ENCODE assay signal across 9 cellular contexts in the genomic region with DNA sequence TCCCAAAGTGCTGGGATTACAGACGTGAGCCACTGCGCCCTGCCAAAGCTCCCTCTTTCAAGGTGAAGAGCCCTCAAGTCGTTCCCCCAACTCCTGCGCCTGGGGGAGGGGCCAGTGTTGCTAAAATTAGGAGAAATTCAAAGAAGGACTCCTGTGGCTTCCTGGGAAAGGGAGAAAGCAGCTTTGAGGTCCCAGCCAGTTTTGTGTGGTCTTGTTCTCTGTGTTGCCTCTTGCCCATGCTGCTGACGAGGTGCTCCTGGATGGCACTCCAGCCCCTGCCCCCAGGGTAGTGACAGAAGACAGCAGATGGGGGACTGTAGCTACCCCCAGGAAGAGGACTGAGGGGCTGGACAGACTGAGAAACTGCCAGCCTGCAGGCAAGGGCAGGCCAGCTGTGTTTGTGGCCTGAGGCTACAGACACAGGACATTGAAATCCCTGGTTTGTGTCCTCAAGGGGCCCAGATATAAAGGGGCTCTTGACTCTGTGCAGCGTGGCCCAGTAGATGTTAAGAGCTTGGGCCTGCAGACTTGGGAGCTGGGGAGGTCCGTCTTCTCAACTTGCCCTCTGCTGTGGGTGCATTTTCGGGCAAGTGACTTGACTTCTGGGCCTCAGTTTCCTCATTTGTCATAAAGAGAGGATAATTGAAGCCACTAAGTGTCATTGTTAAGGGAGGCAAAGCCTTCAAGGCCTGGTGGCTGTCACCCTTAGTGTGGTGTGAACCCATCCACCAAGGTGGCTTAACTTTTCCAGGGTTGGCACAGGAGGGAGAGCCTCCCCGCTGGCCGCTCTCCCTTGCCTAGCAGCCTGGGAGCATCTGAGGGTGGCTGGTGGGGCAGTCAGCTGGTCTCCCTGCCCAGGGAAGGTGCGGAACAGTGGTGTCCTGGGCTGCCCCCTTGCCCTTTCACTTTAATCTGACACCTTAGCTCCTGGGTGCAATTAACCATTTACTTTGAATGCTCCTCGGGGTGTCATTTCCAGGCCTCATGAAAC. TPM values are rescaled to one million over a fixed set of nuclear protein-coding genes. Genes with fewer than 3 reads are reported as not detected.
DNase-seq lines count a peak whose midpoint lies in the region; ATAC-seq and TF ChIP-seq lines count a peak whose summit lies in the region.
"Had no signal": no experiment of that assay in that cellular context is flagged by ENCODE, and none has a peak within 500 bp of the region (broad histone marks: within the 10 kb centered on the region; RNA-seq: fewer than 3 reads in every experiment).

No MANE protein-coding gene starts in this region.

- H3K4me1 ChIP-seq in heart left ventricle (peaks cover 14 to 76% (median 68%) of the 10 kb centered on the region in 12 donors), lung (ENCODE audit: control insufficient read depth in 2 of 2, insufficient read depth in 2 of 2, low read length in 2 of 2) (peaks cover 30 to 42% of the 10 kb centered on the region in 2 donors)

- H3K36me3 ChIP-seq in heart left ventricle (peaks cover 0 to 25% (median 14%) of the 10 kb centered on the region in 9 donors), lung (ENCODE audit: control insufficient read depth in 2 of 2, insufficient read depth in 2 of 2, low read length in 2 of 2) (peaks cover 0 to 12% of the 10 kb centered on the region in 2 donors)

- DNase-seq in heart left ventricle (peak in 1 of 5 donors; percentile 39), Right ventricle myocardium superior (no peak), lung (ENCODE audit: low spot score) (no peak), type B pancreatic cell (ENCODE audit: extremely low spot score, unreplicated experiment) (no peak), NCI-H2081 (lab: John Stamatoyannopoulos, UW) (no peak), AG08396 (ENCODE audit: low spot score) (no peak)
- DNase-seq in activated T-cell treated with anti-CD3 and anti-CD28 coated beads, Interleukin-2, amount 50 U/mL, for 48 hours = peak; percentile 50
- DNase-seq: NCI-H2029 had no signal

- TF ChIP-seq POLR2A in heart left ventricle (IDR thresholded peaks at IDR 0.05) = no peak

- ATAC-seq in heart left ventricle (no peak), Right ventricle myocardium superior (ENCODE audit: poor library complexity) (no peak), lung (ENCODE audit: insufficient read depth, low FRiP score) (no peak), GM18907 (IDR thresholded peaks at IDR 0.05; ENCODE audit: unreplicated experiment) (no peak)

- peak overlapping the region; percentile 82 for H3K27ac Mint-ChIP-seq in type B pancreatic cell

- H3K9me3 ChIP-seq in heart left ventricle (no peaks in the 10 kb centered on the region), lung (ENCODE audit: control insufficient read depth in 2 of 2, insufficient read depth in 1 of 2, low read length in 1 of 2) (no peaks in the 10 kb centered on the region)

- intact Hi-C loops in heart left ventricle (cut with DNase I) = loop anchor here in 1 of 10 donors (5.0 kb wide), 1 partner anchor 72 kb away; no protein-coding TSS in a partner anchor
- intact Hi-C loops in Right ventricle myocardium superior (cut with DNase I) = no loop called here

- peaks cover 18% of the 10 kb centered on the region for H3K4me1 Mint-ChIP-seq in type B pancreatic cell (ENCODE audit: unreplicated experiment)

- H3K4me3 ChIP-seq in heart left ventricle (peak overlapping the region in 1 of 12 donors; percentile 92), lung (no peak overlapping the region)

- H3K4me3 Mint-ChIP-seq in type B pancreatic cell = peak overlapping the region; percentile 17

- H3K27me3 Mint-ChIP-seq in type B pancreatic cell = no peaks in the 10 kb centered on the region

- peaks cover 6% of the 10 kb centered on the region for H3K36me3 Mint-ChIP-seq in type B pancreatic cell

- H3K9me3 Mint-ChIP-seq in type B pancreatic cell = no peaks in the 10 kb centered on the region

- TF ChIP-seq CTCF in heart left ventricle (IDR thresholded peaks at IDR 0.05) (no peak), lung (IDR thresholded peaks at IDR 0.05; ENCODE audit: control extremely low read depth, extremely low read depth) (no peak), type B pancreatic cell (conservative IDR thresholded peaks at IDR 0.05) (no peak)

- H3K27me3 ChIP-seq in heart left ventricle (no peaks in the 10 kb centered on the region), lung (ENCODE audit: control insufficient read depth, insufficient read depth) (no peaks in the 10 kb centered on the region)

- 51 to 56% (median 53%) methylated on average over 12 of the region's 12 CpGs for WGBS in heart left ventricle, 4 donors
- 73 to 74% methylated on average over 12 of the region's 12 CpGs for WGBS in lung, 2 donors

- peak overlapping the region; percentile 30 to 98 (median 91) for H3K27ac ChIP-seq in heart left ventricle
- peak overlapping the region; percentile 34 to 36 for H3K27ac ChIP-seq in lung (ENCODE audit: low read depth in 1 of 2, low read length in 1 of 2)

RNA-seq across cellular contexts. Expression of a gene that starts 4.1 kb away (rescaled TPM):
- total RNA-seq in heart left ventricle (10 to 100 TPM in 8 of 9 donors, 1 to 10 TPM in 1; 8.5 to 49.8 (median 24.5) TPM), Right ventricle myocardium superior (28.1 TPM), lung (10 to 100 TPM; 11.6 to 57.1 TPM), type B pancreatic cell (ENCODE audit: low replicate concordance) (46.9 and 53.1 TPM in 2 replicates)
- polyA plus RNA-seq in heart left ventricle (10 to 100 TPM; 12.5 to 18.5 TPM), lung (10 to 100 TPM; 59.8 to 64.0 TPM)

RNA-seq across cellular contexts. Expression of a gene that starts 29.0 kb away (rescaled TPM):
- total RNA-seq in heart left ventricle (1 to 10 TPM; 3.9 to 7.4 (median 5.2) TPM), Right ventricle myocardium superior (18.5 TPM), lung (1 to 10 TPM; 2.2 to 2.5 TPM), type B pancreatic cell (ENCODE audit: low replicate concordance) (5.4 and 27.0 TPM in 2 replicates)
- polyA plus RNA-seq in heart left ventricle (1 to 10 TPM; 3.6 to 5.5 TPM), lung (1 to 10 TPM in 1 of 2 donors, under 1 TPM in 1; 0.88 to 1.4 TPM)

RNA-seq across cellular contexts. Expression of a gene that starts 38.8 kb away (rescaled TPM):
- total RNA-seq in heart left ventricle (1 to 10 TPM; 1.0 to 2.7 (median 1.6) TPM), Right ventricle myocardium superior (2.6 TPM), lung (1 to 10 TPM; 2.3 to 3.0 TPM), type B pancreatic cell (ENCODE audit: low replicate concordance) (3.9 and 11.7 TPM in 2 replicates)
- polyA plus RNA-seq in heart left ventricle (1 to 10 TPM; 2.1 to 2.7 TPM), lung (1 to 10 TPM; 2.5 to 4.7 TPM)

Comparison
In these comparisons a context has a peak if more than half of its experiments do, and no peak if none do; other contexts are left out.
1. DNase-seq: peak in activated T-cell treated with anti-CD3 and anti-CD28 coated beads, Interleukin-2, amount 50 U/mL, for 48 hours (2 of 2); none in Right ventricle myocardium superior (single experiment), lung (single experiment), type B pancreatic cell (single experiment), NCI-H2081 (0 of 2) and AG08396 (single experiment).